Comparison of ENCODE assay signal across 8 cellular contexts in the genomic region with DNA sequence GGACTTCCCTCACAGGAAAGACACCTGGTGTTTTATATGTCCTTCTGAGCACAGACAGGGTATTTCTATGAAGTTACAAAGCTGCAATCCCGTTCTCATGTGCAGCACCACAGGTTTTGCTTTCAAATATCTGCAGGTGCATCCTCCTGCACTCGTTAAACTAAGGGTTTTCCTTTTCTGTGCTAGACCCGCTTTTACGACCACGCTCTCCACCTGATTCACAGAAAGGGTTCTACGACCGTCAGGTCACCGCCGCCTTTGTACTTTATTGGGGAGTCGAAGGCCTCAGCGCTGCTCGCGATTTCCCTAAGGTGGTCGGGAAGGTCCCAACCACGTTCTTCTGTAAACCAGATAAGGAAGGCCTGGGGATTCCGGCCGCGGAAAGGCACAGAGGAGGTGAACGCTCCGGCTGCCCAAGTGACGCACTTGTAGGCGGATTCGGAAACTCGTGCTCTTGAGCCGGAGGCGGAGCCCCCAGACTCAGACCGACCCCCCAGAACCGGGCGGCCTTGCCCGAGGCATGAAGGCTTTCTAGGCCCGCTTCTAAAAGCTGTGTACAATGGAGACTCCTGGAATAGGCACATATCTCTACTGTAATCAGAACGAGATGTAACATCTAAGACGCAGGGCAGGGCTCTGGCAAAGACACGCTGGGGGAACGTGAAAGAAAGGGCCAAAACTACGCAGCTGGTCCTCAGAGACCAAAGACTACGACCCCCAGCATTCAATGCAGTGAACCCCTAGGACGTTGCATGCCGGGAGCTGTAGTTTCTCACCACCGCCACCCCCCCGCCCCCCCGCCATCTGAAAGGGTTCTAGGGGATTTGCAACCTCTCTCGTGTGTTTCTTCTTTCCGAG. TPM values are rescaled to one million over a fixed set of nuclear protein-coding genes. Genes with fewer than 3 reads are reported as not detected.
DNase-seq lines count a peak whose midpoint lies in the region; ATAC-seq and TF ChIP-seq lines count a peak whose summit lies in the region.

No MANE protein-coding gene starts in this region.

- H3K4me3 ChIP-seq in left lung: peak overlapping the region; percentile 58 to 96

- intact Hi-C loops in activated CD4-positive, alpha-beta memory T cell treated with anti-CD3 and anti-CD28 coated beads for 36 hours (cut with micrococcal nuclease): loop anchor here (1.0 to 10.0 kb wide), 3 partner anchors 22 to 766 kb away; no protein-coding TSS in a partner anchor
- intact Hi-C loops in left lung (cut with DNase I): no loop called here

- no peaks in the 10 kb centered on the region for H3K9me3 Mint-ChIP-seq in activated CD4-positive, alpha-beta memory T cell treated with anti-CD3 and anti-CD28 coated beads for 36 hours

- peaks cover 16 to 46% of the 10 kb centered on the region in 2 donors for H3K4me1 ChIP-seq in left lung

- peak overlapping the region; percentile 95 for H3K27ac ChIP-seq in left lung

- CTCF ChIA-PET in activated CD4-positive, alpha-beta memory T cell treated with anti-CD3 and anti-CD28 coated beads for 36 hours (lab: Charles Lee): interaction anchor here (1.0 to 1.3 kb wide), 4 partner anchors 27 to 180 kb away, joined by 3 to 4 read pairs (median 3); a partner anchor contains a TSS

- peak; percentile 20 for ATAC-seq in HG03571 (IDR thresholded peaks at IDR 0.05; ENCODE audit: unreplicated experiment)
- peak; percentile 76 for ATAC-seq in left lung

- peaks cover 43% of the 10 kb centered on the region for H3K36me3 Mint-ChIP-seq in activated CD4-positive, alpha-beta memory T cell treated with anti-CD3 and anti-CD28 coated beads for 36 hours

- H3K27me3 ChIP-seq in left lung: no peaks in the 10 kb centered on the region

- no peak for TF ChIP-seq CTCF in AG09319 (IDR thresholded peaks at IDR 0.05; ENCODE audit: low read depth, low read length)
- no peak for TF ChIP-seq CTCF in left lung (IDR thresholded peaks at IDR 0.05)

- peaks cover 0 to 25% of the 10 kb centered on the region in 2 donors for H3K36me3 ChIP-seq in left lung

- H3K27ac Mint-ChIP-seq in activated CD4-positive, alpha-beta memory T cell treated with anti-CD3 and anti-CD28 coated beads for 36 hours: peak overlapping the region; percentile 97

- H3K27me3 Mint-ChIP-seq in activated CD4-positive, alpha-beta memory T cell treated with anti-CD3 and anti-CD28 coated beads for 36 hours: no peaks in the 10 kb centered on the region

- no peaks in the 10 kb centered on the region for H3K9me3 ChIP-seq in left lung

- DNase-seq in AG09319 (ENCODE audit: extremely low read depth, low read depth) (peak; percentile 80), GM19240 (ENCODE audit: insufficient read length, low spot score) (peak; percentile 29), NCI-H82 (lab: John Stamatoyannopoulos, UW) (peak; percentile 98), dermis microvascular lymphatic vessel endothelial cell (ENCODE audit: low read depth in 2 of 2) (peak; percentile 85 to 92), left lung (peak; percentile 89 to 91)
- DNase-seq in activated CD4-positive, alpha-beta memory T cell treated with anti-CD3 and anti-CD28 coated beads for 36 hours: peak; percentile 81
- peak; percentile 79 to 81 for DNase-seq in stimulated activated CD4-positive, alpha-beta T cell treated with anti-CD3 and anti-CD28 coated beads, Interleukin-2, amount 100 ng/mL, for 24 hours

- peak overlapping the region; percentile 86 for H3K4me3 Mint-ChIP-seq in activated CD4-positive, alpha-beta memory T cell treated with anti-CD3 and anti-CD28 coated beads for 36 hours

- peaks cover 61% of the 10 kb centered on the region for H3K4me1 Mint-ChIP-seq in activated CD4-positive, alpha-beta memory T cell treated with anti-CD3 and anti-CD28 coated beads for 36 hours (ENCODE audit: low read depth)

- POLR2A ChIA-PET in activated CD4-positive, alpha-beta memory T cell treated with anti-CD3 and anti-CD28 coated beads for 36 hours (lab: Charles Lee): interaction anchor here (0.7 to 4.2 kb wide), 17 partner anchors 14 to 359 kb away, joined by 3 to 49 read pairs (median 6); a partner anchor contains a TSS

RNA-seq across cellular contexts. Expression of a gene that starts 0.9 kb away (rescaled TPM):
- 100 to 1,000 TPM; 452 to 453 TPM for total RNA-seq in activated CD4-positive, alpha-beta memory T cell treated with anti-CD3 and anti-CD28 coated beads for 36 hours
- total RNA-seq in dermis microvascular lymphatic vessel endothelial cell (503 and 636 TPM in 2 replicates), left lung (1,000 to 10,000 TPM in 1 of 2 donors, 100 to 1,000 TPM in 1; 751 to 1,097 TPM)

RNA-seq across cellular contexts. Expression of a gene that starts 36.4 kb away (rescaled TPM):
- total RNA-seq in activated CD4-positive, alpha-beta memory T cell treated with anti-CD3 and anti-CD28 coated beads for 36 hours: 10 to 100 TPM; 29.1 to 29.7 TPM
- total RNA-seq in dermis microvascular lymphatic vessel endothelial cell: 21.4 and 21.6 TPM in 2 replicates
- total RNA-seq in left lung: 10 to 100 TPM; 20.5 to 21.0 TPM

Comparison
In these comparisons a context has a peak if more than half of its experiments do, and no peak if none do; other contexts are left out.
1. Peak in every context shown above with its lines: DNase-seq, ATAC-seq, H3K4me3 ChIP-seq and H3K27ac ChIP-seq.
2. DNase-seq: peak in every context shown above with its lines; median percentile 98 in NCI-H82; 90 in left lung; 88 in dermis microvascular lymphatic vessel endothelial cell; 81 in activated CD4-positive, alpha-beta memory T cell treated with anti-CD3 and anti-CD28 coated beads for 36 hours; 80 in AG09319; 80 in stimulated activated CD4-positive, alpha-beta T cell treated with anti-CD3 and anti-CD28 coated beads, Interleukin-2, amount 100 ng/mL, for 24 hours; 29 in GM19240.